Comparison of ENCODE assay signal across 1 cellular context in the genomic region with DNA sequence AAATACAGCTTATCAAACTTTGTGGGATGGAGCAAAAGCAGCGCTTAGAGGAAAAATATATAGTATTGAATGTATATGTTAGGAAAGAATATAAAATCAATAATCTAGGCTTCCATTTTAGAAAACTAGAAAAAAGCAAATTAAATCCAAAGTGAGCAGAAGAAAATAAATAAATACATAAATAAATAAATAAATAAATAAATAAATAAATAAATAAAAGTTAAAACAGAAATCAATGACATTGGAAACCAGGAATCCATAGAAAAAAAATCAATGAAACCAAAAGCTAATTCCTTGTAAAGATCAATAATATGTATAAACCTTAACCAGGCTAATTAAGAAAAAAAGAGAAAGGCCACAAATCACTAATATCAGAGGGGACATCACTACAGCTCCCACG.
A peak's percentile ranks its signal among the peaks of the same experiment; 100 is the strongest.
TF ChIP-seq lines count a peak whose summit lies in the region.

No MANE protein-coding gene starts in this region.

TF ChIP-seq in HEK293, 187 proteins besides CTCF, POLR2A, EP300 and RAD21 (continued from another document and continues in another):
- TF ChIP-seq ZSCAN16 (tag by site-specific recombination; IDR thresholded peaks at IDR 0.05) (no peak), ZNF292 (tag by site-specific recombination; IDR thresholded peaks at IDR 0.05; ENCODE audit: borderline replicate concordance, low read depth) (0 out of 2 replicates have a peak, but pooled peaks have one; percentile 44), ZNF473 (tag by site-specific recombination; IDR thresholded peaks at IDR 0.05) (no peak), ZNF324 (tag by site-specific recombination; IDR thresholded peaks at IDR 0.05) (no peak), ZNF621 (tag by site-specific recombination; IDR thresholded peaks at IDR 0.05) (no peak), IKZF3 (tag by site-specific recombination; IDR thresholded peaks at IDR 0.05) (no peak), MZF1 (tag by site-specific recombination; IDR thresholded peaks at IDR 0.05; ENCODE audit: borderline replicate concordance) (no peak; the same call in 1 of the 2 replicates), SP7 (tag by site-specific recombination; IDR thresholded peaks at IDR 0.05) (no peak), ZNF426 (tag by site-specific recombination; IDR thresholded peaks at IDR 0.05) (peak; percentile 89), TRIM28 (IDR thresholded peaks at IDR 0.05; ENCODE audit: borderline replicate concordance, low read length) (no peak), ZNF560 (tag by site-specific recombination; IDR thresholded peaks at IDR 0.05; ENCODE audit: borderline replicate concordance) (0 out of 2 replicates have a peak, but pooled peaks have one; percentile 40), SP2 (tag by site-specific recombination; IDR thresholded peaks at IDR 0.05) (no peak), ZNF558 (tag by site-specific recombination; IDR thresholded peaks at IDR 0.05) (0 out of 2 replicates have a peak, but pooled peaks have one; percentile 35), ZNF677 (tag by site-specific recombination; IDR thresholded peaks at IDR 0.05) (no peak), ZNF140 (tag by site-specific recombination; IDR thresholded peaks at IDR 0.05) (peak; percentile 88), REPIN1 (tag by site-specific recombination; IDR thresholded peaks at IDR 0.05; ENCODE audit: low read depth) (no peak), ZNF10 (tag by site-specific recombination; IDR thresholded peaks at IDR 0.05) (no peak), ZBTB17 (tag by site-specific recombination; IDR thresholded peaks at IDR 0.05) (no peak), ZNF629 (tag by site-specific recombination; IDR thresholded peaks at IDR 0.05) (0 out of 2 replicates have a peak, but pooled peaks have one; percentile 24), ZFP37 (tag by site-specific recombination; IDR thresholded peaks at IDR 0.05) (0 out of 2 replicates have a peak, but pooled peaks have one; percentile 27), ZFHX2 (tag by site-specific recombination; conservative IDR thresholded peaks at IDR 0.05) (no peak), ZNF561 (tag by site-specific recombination; IDR thresholded peaks at IDR 0.05; ENCODE audit: borderline replicate concordance) (no peak), ZSCAN30 (tag by site-specific recombination; IDR thresholded peaks at IDR 0.05) (no peak), ZNF211 (tag by site-specific recombination; IDR thresholded peaks at IDR 0.05; ENCODE audit: low read depth) (no peak), ZNF214 (tag by site-specific recombination; IDR thresholded peaks at IDR 0.05; ENCODE audit: borderline replicate concordance) (no peak), ZNF530 (tag by site-specific recombination; IDR thresholded peaks at IDR 0.05; ENCODE audit: low read depth) (0 out of 2 replicates have a peak, but pooled peaks have one; percentile 16), ZNF623 (tag by site-specific recombination; IDR thresholded peaks at IDR 0.05) (peak; percentile 68)
- TF ChIP-seq, protein P1, sequence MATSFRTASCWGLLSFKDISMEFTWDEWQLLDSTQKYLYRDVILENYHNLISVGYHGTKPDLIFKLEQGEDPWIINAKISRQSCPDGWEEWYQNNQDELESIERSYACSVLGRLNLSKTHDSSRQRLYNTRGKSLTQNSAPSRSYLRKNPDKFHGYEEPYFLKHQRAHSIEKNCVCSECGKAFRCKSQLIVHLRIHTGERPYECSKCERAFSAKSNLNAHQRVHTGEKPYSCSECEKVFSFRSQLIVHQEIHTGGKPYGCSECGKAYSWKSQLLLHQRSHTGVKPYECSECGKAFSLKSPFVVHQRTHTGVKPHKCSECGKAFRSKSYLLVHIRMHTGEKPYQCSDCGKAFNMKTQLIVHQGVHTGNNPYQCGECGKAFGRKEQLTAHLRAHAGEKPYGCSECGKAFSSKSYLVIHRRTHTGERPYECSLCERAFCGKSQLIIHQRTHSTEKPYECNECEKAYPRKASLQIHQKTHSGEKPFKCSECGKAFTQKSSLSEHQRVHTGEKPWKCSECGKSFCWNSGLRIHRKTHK (tag by site-specific recombination; IDR thresholded peaks at IDR 0.05) = no peak
- TF ChIP-seq, protein P2, sequence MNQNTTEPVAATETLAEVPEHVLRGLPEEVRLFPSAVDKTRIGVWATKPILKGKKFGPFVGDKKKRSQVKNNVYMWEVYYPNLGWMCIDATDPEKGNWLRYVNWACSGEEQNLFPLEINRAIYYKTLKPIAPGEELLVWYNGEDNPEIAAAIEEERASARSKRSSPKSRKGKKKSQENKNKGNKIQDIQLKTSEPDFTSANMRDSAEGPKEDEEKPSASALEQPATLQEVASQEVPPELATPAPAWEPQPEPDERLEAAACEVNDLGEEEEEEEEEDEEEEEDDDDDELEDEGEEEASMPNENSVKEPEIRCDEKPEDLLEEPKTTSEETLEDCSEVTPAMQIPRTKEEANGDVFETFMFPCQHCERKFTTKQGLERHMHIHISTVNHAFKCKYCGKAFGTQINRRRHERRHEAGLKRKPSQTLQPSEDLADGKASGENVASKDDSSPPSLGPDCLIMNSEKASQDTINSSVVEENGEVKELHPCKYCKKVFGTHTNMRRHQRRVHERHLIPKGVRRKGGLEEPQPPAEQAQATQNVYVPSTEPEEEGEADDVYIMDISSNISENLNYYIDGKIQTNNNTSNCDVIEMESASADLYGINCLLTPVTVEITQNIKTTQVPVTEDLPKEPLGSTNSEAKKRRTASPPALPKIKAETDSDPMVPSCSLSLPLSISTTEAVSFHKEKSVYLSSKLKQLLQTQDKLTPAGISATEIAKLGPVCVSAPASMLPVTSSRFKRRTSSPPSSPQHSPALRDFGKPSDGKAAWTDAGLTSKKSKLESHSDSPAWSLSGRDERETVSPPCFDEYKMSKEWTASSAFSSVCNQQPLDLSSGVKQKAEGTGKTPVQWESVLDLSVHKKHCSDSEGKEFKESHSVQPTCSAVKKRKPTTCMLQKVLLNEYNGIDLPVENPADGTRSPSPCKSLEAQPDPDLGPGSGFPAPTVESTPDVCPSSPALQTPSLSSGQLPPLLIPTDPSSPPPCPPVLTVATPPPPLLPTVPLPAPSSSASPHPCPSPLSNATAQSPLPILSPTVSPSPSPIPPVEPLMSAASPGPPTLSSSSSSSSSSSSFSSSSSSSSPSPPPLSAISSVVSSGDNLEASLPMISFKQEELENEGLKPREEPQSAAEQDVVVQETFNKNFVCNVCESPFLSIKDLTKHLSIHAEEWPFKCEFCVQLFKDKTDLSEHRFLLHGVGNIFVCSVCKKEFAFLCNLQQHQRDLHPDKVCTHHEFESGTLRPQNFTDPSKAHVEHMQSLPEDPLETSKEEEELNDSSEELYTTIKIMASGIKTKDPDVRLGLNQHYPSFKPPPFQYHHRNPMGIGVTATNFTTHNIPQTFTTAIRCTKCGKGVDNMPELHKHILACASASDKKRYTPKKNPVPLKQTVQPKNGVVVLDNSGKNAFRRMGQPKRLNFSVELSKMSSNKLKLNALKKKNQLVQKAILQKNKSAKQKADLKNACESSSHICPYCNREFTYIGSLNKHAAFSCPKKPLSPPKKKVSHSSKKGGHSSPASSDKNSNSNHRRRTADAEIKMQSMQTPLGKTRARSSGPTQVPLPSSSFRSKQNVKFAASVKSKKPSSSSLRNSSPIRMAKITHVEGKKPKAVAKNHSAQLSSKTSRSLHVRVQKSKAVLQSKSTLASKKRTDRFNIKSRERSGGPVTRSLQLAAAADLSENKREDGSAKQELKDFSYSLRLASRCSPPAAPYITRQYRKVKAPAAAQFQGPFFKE (tag by site-specific recombination; IDR thresholded peaks at IDR 0.05; ENCODE audit: borderline replicate concordance) = no peak
- TF ChIP-seq, protein P3, sequence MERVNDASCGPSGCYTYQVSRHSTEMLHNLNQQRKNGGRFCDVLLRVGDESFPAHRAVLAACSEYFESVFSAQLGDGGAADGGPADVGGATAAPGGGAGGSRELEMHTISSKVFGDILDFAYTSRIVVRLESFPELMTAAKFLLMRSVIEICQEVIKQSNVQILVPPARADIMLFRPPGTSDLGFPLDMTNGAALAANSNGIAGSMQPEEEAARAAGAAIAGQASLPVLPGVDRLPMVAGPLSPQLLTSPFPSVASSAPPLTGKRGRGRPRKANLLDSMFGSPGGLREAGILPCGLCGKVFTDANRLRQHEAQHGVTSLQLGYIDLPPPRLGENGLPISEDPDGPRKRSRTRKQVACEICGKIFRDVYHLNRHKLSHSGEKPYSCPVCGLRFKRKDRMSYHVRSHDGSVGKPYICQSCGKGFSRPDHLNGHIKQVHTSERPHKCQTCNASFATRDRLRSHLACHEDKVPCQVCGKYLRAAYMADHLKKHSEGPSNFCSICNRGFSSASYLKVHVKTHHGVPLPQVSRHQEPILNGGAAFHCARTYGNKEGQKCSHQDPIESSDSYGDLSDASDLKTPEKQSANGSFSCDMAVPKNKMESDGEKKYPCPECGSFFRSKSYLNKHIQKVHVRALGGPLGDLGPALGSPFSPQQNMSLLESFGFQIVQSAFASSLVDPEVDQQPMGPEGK (tag by site-specific recombination; IDR thresholded peaks at IDR 0.05) = no peak
- TF ChIP-seq, protein P4, sequence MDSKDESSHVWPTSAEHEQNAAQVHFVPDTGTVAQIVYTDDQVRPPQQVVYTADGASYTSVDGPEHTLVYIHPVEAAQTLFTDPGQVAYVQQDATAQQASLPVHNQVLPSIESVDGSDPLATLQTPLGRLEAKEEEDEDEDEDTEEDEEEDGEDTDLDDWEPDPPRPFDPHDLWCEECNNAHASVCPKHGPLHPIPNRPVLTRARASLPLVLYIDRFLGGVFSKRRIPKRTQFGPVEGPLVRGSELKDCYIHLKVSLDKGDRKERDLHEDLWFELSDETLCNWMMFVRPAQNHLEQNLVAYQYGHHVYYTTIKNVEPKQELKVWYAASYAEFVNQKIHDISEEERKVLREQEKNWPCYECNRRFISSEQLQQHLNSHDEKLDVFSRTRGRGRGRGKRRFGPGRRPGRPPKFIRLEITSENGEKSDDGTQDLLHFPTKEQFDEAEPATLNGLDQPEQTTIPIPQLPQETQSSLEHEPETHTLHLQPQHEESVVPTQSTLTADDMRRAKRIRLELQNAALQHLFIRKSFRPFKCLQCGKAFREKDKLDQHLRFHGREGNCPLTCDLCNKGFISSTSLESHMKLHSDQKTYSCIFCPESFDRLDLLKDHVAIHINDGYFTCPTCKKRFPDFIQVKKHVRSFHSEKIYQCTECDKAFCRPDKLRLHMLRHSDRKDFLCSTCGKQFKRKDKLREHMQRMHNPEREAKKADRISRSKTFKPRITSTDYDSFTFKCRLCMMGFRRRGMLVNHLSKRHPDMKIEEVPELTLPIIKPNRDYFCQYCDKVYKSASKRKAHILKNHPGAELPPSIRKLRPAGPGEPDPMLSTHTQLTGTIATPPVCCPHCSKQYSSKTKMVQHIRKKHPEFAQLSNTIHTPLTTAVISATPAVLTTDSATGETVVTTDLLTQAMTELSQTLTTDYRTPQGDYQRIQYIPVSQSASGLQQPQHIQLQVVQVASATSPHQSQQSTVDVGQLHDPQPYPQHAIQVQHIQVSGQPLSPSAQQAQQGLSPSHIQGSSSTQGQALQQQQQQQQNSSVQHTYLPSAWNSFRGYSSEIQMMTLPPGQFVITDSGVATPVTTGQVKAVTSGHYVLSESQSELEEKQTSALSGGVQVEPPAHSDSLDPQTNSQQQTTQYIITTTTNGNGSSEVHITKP (tag by site-specific recombination; IDR thresholded peaks at IDR 0.05) = no peak
- TF ChIP-seq, protein P5, sequence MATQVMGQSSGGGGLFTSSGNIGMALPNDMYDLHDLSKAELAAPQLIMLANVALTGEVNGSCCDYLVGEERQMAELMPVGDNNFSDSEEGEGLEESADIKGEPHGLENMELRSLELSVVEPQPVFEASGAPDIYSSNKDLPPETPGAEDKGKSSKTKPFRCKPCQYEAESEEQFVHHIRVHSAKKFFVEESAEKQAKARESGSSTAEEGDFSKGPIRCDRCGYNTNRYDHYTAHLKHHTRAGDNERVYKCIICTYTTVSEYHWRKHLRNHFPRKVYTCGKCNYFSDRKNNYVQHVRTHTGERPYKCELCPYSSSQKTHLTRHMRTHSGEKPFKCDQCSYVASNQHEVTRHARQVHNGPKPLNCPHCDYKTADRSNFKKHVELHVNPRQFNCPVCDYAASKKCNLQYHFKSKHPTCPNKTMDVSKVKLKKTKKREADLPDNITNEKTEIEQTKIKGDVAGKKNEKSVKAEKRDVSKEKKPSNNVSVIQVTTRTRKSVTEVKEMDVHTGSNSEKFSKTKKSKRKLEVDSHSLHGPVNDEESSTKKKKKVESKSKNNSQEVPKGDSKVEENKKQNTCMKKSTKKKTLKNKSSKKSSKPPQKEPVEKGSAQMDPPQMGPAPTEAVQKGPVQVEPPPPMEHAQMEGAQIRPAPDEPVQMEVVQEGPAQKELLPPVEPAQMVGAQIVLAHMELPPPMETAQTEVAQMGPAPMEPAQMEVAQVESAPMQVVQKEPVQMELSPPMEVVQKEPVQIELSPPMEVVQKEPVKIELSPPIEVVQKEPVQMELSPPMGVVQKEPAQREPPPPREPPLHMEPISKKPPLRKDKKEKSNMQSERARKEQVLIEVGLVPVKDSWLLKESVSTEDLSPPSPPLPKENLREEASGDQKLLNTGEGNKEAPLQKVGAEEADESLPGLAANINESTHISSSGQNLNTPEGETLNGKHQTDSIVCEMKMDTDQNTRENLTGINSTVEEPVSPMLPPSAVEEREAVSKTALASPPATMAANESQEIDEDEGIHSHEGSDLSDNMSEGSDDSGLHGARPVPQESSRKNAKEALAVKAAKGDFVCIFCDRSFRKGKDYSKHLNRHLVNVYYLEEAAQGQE (tag by site-specific recombination; IDR thresholded peaks at IDR 0.05) = peak; percentile 76
- TF ChIP-seq, protein P6, sequence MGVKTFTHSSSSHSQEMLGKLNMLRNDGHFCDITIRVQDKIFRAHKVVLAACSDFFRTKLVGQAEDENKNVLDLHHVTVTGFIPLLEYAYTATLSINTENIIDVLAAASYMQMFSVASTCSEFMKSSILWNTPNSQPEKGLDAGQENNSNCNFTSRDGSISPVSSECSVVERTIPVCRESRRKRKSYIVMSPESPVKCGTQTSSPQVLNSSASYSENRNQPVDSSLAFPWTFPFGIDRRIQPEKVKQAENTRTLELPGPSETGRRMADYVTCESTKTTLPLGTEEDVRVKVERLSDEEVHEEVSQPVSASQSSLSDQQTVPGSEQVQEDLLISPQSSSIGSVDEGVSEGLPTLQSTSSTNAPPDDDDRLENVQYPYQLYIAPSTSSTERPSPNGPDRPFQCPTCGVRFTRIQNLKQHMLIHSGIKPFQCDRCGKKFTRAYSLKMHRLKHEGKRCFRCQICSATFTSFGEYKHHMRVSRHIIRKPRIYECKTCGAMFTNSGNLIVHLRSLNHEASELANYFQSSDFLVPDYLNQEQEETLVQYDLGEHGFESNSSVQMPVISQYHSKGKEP (tag by site-specific recombination; IDR thresholded peaks at IDR 0.05) = no peak
- TF ChIP-seq, protein P7, sequence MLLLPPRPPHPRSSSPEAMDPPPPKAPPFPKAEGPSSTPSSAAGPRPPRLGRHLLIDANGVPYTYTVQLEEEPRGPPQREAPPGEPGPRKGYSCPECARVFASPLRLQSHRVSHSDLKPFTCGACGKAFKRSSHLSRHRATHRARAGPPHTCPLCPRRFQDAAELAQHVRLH (tag by site-specific recombination; IDR thresholded peaks at IDR 0.05) = no peak
- TF ChIP-seq, protein P8, sequence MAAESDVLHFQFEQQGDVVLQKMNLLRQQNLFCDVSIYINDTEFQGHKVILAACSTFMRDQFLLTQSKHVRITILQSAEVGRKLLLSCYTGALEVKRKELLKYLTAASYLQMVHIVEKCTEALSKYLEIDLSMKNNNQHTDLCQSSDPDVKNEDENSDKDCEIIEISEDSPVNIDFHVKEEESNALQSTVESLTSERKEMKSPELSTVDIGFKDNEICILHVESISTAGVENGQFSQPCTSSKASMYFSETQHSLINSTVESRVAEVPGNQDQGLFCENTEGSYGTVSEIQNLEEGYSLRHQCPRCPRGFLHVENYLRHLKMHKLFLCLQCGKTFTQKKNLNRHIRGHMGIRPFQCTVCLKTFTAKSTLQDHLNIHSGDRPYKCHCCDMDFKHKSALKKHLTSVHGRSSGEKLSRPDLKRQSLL (tag by site-specific recombination; IDR thresholded peaks at IDR 0.05) = no peak
